In the genomic region with DNA sequence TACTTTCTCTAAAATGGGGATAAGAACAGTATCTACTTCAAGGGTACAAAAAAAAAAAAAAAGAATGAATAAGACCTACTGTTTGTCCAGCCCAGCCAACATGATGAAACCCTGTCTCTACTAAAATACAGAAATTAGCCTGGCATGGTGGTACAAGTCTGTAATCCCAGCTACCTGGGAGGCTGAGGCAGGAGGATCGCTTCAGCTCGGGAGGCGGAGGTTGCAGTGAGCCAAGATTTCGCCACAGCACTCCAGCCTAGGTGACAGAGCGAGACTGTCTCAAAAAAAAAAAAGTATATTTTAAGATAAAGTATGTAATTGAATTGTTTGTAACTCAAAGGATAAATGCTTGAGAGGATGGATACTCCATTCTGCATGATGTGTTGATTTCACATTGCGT, we compare ENCODE assay signal across 1 cellular context.
TF ChIP-seq lines count a peak whose summit lies in the region.

No MANE protein-coding gene starts in this region.

TF ChIP-seq in GM12878, 131 proteins besides CTCF, POLR2A, EP300 and RAD21:
- TF ChIP-seq GABPA (IDR thresholded peaks at IDR 0.05; ENCODE audit: low read depth) (no peak), TBL1XR1 (IDR thresholded peaks at IDR 0.05; ENCODE audit: low read depth, low read length) (no peak), NFXL1 (IDR thresholded peaks at IDR 0.05; ENCODE audit: borderline replicate concordance) (no peak), WRNIP1 (IDR thresholded peaks at IDR 0.05; ENCODE audit: borderline replicate concordance, low read depth, low read length) (no peak), YBX1 (IDR thresholded peaks at IDR 0.05) (no peak), BACH1 (IDR thresholded peaks at IDR 0.05; ENCODE audit: borderline replicate concordance) (no peak)
- TF ChIP-seq, protein P1, sequence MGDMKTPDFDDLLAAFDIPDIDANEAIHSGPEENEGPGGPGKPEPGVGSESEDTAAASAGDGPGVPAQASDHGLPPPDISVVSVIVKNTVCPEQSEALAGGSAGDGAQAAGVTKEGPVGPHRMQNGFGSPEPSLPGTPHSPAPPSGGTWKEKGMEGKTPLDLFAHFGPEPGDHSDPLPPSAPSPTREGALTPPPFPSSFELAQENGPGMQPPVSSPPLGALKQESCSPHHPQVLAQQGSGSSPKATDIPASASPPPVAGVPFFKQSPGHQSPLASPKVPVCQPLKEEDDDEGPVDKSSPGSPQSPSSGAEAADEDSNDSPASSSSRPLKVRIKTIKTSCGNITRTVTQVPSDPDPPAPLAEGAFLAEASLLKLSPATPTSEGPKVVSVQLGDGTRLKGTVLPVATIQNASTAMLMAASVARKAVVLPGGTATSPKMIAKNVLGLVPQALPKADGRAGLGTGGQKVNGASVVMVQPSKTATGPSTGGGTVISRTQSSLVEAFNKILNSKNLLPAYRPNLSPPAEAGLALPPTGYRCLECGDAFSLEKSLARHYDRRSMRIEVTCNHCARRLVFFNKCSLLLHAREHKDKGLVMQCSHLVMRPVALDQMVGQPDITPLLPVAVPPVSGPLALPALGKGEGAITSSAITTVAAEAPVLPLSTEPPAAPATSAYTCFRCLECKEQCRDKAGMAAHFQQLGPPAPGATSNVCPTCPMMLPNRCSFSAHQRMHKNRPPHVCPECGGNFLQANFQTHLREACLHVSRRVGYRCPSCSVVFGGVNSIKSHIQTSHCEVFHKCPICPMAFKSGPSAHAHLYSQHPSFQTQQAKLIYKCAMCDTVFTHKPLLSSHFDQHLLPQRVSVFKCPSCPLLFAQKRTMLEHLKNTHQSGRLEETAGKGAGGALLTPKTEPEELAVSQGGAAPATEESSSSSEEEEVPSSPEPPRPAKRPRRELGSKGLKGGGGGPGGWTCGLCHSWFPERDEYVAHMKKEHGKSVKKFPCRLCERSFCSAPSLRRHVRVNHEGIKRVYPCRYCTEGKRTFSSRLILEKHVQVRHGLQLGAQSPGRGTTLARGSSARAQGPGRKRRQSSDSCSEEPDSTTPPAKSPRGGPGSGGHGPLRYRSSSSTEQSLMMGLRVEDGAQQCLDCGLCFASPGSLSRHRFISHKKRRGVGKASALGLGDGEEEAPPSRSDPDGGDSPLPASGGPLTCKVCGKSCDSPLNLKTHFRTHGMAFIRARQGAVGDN (IDR thresholded peaks at IDR 0.05): no peak
- TF ChIP-seq, protein P2, sequence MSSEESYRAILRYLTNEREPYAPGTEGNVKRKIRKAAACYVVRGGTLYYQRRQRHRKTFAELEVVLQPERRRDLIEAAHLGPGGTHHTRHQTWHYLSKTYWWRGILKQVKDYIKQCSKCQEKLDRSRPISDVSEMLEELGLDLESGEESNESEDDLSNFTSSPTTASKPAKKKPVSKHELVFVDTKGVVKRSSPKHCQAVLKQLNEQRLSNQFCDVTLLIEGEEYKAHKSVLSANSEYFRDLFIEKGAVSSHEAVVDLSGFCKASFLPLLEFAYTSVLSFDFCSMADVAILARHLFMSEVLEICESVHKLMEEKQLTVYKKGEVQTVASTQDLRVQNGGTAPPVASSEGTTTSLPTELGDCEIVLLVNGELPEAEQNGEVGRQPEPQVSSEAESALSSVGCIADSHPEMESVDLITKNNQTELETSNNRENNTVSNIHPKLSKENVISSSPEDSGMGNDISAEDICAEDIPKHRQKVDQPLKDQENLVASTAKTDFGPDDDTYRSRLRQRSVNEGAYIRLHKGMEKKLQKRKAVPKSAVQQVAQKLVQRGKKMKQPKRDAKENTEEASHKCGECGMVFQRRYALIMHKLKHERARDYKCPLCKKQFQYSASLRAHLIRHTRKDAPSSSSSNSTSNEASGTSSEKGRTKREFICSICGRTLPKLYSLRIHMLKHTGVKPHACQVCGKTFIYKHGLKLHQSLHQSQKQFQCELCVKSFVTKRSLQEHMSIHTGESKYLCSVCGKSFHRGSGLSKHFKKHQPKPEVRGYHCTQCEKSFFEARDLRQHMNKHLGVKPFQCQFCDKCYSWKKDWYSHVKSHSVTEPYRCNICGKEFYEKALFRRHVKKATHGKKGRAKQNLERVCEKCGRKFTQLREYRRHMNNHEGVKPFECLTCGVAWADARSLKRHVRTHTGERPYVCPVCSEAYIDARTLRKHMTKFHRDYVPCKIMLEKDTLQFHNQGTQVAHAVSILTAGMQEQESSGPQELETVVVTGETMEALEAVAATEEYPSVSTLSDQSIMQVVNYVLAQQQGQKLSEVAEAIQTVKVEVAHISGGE (CRISPR knock-in tag; IDR thresholded peaks at IDR 0.05): no peak
- TF ChIP-seq, protein P3, sequence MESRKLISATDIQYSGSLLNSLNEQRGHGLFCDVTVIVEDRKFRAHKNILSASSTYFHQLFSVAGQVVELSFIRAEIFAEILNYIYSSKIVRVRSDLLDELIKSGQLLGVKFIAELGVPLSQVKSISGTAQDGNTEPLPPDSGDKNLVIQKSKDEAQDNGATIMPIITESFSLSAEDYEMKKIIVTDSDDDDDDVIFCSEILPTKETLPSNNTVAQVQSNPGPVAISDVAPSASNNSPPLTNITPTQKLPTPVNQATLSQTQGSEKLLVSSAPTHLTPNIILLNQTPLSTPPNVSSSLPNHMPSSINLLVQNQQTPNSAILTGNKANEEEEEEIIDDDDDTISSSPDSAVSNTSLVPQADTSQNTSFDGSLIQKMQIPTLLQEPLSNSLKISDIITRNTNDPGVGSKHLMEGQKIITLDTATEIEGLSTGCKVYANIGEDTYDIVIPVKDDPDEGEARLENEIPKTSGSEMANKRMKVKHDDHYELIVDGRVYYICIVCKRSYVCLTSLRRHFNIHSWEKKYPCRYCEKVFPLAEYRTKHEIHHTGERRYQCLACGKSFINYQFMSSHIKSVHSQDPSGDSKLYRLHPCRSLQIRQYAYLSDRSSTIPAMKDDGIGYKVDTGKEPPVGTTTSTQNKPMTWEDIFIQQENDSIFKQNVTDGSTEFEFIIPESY (IDR thresholded peaks at IDR 0.05): no peak
- TF ChIP-seq, protein P4, sequence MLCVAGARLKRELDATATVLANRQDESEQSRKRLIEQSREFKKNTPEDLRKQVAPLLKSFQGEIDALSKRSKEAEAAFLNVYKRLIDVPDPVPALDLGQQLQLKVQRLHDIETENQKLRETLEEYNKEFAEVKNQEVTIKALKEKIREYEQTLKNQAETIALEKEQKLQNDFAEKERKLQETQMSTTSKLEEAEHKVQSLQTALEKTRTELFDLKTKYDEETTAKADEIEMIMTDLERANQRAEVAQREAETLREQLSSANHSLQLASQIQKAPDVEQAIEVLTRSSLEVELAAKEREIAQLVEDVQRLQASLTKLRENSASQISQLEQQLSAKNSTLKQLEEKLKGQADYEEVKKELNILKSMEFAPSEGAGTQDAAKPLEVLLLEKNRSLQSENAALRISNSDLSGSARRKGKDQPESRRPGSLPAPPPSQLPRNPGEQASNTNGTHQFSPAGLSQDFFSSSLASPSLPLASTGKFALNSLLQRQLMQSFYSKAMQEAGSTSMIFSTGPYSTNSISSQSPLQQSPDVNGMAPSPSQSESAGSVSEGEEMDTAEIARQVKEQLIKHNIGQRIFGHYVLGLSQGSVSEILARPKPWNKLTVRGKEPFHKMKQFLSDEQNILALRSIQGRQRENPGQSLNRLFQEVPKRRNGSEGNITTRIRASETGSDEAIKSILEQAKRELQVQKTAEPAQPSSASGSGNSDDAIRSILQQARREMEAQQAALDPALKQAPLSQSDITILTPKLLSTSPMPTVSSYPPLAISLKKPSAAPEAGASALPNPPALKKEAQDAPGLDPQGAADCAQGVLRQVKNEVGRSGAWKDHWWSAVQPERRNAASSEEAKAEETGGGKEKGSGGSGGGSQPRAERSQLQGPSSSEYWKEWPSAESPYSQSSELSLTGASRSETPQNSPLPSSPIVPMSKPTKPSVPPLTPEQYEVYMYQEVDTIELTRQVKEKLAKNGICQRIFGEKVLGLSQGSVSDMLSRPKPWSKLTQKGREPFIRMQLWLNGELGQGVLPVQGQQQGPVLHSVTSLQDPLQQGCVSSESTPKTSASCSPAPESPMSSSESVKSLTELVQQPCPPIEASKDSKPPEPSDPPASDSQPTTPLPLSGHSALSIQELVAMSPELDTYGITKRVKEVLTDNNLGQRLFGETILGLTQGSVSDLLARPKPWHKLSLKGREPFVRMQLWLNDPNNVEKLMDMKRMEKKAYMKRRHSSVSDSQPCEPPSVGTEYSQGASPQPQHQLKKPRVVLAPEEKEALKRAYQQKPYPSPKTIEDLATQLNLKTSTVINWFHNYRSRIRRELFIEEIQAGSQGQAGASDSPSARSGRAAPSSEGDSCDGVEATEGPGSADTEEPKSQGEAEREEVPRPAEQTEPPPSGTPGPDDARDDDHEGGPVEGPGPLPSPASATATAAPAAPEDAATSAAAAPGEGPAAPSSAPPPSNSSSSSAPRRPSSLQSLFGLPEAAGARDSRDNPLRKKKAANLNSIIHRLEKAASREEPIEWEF (IDR thresholded peaks at IDR 0.05; ENCODE audit: insufficient replicate concordance, low read depth, low read length): no peak
- TF ChIP-seq, protein P5, sequence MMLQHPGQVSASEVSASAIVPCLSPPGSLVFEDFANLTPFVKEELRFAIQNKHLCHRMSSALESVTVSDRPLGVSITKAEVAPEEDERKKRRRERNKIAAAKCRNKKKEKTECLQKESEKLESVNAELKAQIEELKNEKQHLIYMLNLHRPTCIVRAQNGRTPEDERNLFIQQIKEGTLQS (IDR thresholded peaks at IDR 0.05; ENCODE audit: borderline replicate concordance, extremely low read depth, low read depth, low read length): no peak
- TF ChIP-seq, protein P6, sequence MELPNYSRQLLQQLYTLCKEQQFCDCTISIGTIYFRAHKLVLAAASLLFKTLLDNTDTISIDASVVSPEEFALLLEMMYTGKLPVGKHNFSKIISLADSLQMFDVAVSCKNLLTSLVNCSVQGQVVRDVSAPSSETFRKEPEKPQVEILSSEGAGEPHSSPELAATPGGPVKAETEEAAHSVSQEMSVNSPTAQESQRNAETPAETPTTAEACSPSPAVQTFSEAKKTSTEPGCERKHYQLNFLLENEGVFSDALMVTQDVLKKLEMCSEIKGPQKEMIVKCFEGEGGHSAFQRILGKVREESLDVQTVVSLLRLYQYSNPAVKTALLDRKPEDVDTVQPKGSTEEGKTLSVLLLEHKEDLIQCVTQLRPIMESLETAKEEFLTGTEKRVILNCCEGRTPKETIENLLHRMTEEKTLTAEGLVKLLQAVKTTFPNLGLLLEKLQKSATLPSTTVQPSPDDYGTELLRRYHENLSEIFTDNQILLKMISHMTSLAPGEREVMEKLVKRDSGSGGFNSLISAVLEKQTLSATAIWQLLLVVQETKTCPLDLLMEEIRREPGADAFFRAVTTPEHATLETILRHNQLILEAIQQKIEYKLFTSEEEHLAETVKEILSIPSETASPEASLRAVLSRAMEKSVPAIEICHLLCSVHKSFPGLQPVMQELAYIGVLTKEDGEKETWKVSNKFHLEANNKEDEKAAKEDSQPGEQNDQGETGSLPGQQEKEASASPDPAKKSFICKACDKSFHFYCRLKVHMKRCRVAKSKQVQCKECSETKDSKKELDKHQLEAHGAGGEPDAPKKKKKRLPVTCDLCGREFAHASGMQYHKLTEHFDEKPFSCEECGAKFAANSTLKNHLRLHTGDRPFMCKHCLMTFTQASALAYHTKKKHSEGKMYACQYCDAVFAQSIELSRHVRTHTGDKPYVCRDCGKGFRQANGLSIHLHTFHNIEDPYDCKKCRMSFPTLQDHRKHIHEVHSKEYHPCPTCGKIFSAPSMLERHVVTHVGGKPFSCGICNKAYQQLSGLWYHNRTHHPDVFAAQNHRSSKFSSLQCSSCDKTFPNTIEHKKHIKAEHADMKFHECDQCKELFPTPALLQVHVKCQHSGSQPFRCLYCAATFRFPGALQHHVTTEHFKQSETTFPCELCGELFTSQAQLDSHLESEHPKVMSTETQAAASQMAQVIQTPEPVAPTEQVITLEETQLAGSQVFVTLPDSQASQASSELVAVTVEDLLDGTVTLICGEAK (IDR thresholded peaks at IDR 0.05; ENCODE audit: borderline replicate concordance): no peak
TF ChIP-seq in GM12878: peak in this region for 0.
